In genomic region chr1:36884029-36884701, GRCh38 we compare ENCODE assay signal across 21 cellular contexts.
DNase-seq lines count a peak whose midpoint lies in the region; ATAC-seq and TF ChIP-seq lines count a peak whose summit lies in the region.
"Had no signal": no experiment of that assay in that cellular context is flagged by ENCODE, and none has a peak within 500 bp of the region (broad histone marks: within the 10 kb centered on the region; RNA-seq: fewer than 3 reads in every experiment).

No MANE protein-coding gene starts in this region.

- H3K4me3 ChIP-seq in vagina (no peak overlapping the region), HAP-1 (no peak overlapping the region)
- H3K4me3 ChIP-seq: body of pancreas, left ventricle myocardium inferior, right lobe of liver had no signal

- no peaks in the 10 kb centered on the region for H3K36me3 ChIP-seq in vagina
- H3K36me3 ChIP-seq in HAP-1 (replicated peaks), result no peaks in the 10 kb centered on the region
- H3K36me3 ChIP-seq: left ventricle myocardium inferior, right lobe of liver had no signal

- H3K4me1 ChIP-seq in vagina (no peaks in the 10 kb centered on the region), HAP-1 (no peaks in the 10 kb centered on the region)
- H3K4me1 ChIP-seq: body of pancreas, left ventricle myocardium inferior, right lobe of liver had no signal

- H3K9me3 ChIP-seq in vagina (no peaks in the 10 kb centered on the region), HAP-1 (no peaks in the 10 kb centered on the region)
- H3K9me3 ChIP-seq: body of pancreas, left ventricle myocardium inferior, right lobe of liver had no signal

- in situ Hi-C loops in HAP-1 (cut with MboI; ENCODE audit: low sequenced_read_pairs), result no loop called here

- no peak for TF ChIP-seq POLR2A in vagina (IDR thresholded peaks at IDR 0.05)

- intact Hi-C loops in vagina (cut with DNase I), result no loop called here

- DNase-seq in activated CD8-positive, alpha-beta memory T cell treated with anti-CD3 and anti-CD28 coated beads, Interleukin-2, amount 50 U/mL, for 48 hours, result peak; percentile 15
- DNase-seq in activated CD8-positive, alpha-beta memory T cell treated with anti-CD3 and anti-CD28 coated beads, Interleukin-2, amount 50 U/mL, for 4 hours, result no peak
- DNase-seq in MV-4-11 (lab: John Stamatoyannopoulos, UW), result peak; percentile 68
- peak; percentile 26 for DNase-seq in ecto neural progenitor cell (ENCODE audit: low spot score)
- peak; percentile 60 to 82 for DNase-seq in vagina (ENCODE audit: extremely low spot score in 2 of 2)
- no peak for DNase-seq in HAP-1 (ENCODE audit: low spot score in 2 of 2)
- DNase-seq: ACHN; body of pancreas; CD4-positive, alpha-beta memory T cell; DND-41; KBM-7; left ventricle myocardium inferior; NCI-H1436 treated with DMSO at 0.1 percent for 48 hours; NCI-H226; nucleus accumbens; SIG-M5; T-helper 2 cell had no signal

- no peak overlapping the region for H3K27ac ChIP-seq in vagina
- H3K27ac ChIP-seq: body of pancreas, left ventricle myocardium inferior, right lobe of liver had no signal

- H3K27me3 ChIP-seq in vagina (no peaks in the 10 kb centered on the region), HAP-1 (ENCODE audit: low read depth) (no peaks in the 10 kb centered on the region)
- H3K27me3 ChIP-seq: body of pancreas, right lobe of liver had no signal

- no peak for TF ChIP-seq CTCF in vagina (IDR thresholded peaks at IDR 0.05)

- ATAC-seq in GM21423 (IDR thresholded peaks at IDR 0.05; ENCODE audit: unreplicated experiment), result no peak
- ATAC-seq in HG02938 (IDR thresholded peaks at IDR 0.05; ENCODE audit: unreplicated experiment), result no peak
- ATAC-seq: activated CD4-positive, CD25-positive, alpha-beta regulatory T cell treated with anti-CD3 and anti-CD28 coated beads, Interleukin-2, amount 50 U/mL, for 24 hours; body of pancreas; right lobe of liver had no signal

Comparison
In these comparisons a context has a peak if more than half of its experiments do, and no peak if none do; other contexts are left out.
1. DNase-seq: peak in activated CD8-positive, alpha-beta memory T cell treated with anti-CD3 and anti-CD28 coated beads, Interleukin-2, amount 50 U/mL, for 48 hours (single experiment), MV-4-11 (single experiment), ecto neural progenitor cell (single experiment) and vagina (2 of 2); none in activated CD8-positive, alpha-beta memory T cell treated with anti-CD3 and anti-CD28 coated beads, Interleukin-2, amount 50 U/mL, for 4 hours (single experiment) and HAP-1 (0 of 2).